8 cellular contexts compared by ENCODE assay signal in the genomic region with DNA sequence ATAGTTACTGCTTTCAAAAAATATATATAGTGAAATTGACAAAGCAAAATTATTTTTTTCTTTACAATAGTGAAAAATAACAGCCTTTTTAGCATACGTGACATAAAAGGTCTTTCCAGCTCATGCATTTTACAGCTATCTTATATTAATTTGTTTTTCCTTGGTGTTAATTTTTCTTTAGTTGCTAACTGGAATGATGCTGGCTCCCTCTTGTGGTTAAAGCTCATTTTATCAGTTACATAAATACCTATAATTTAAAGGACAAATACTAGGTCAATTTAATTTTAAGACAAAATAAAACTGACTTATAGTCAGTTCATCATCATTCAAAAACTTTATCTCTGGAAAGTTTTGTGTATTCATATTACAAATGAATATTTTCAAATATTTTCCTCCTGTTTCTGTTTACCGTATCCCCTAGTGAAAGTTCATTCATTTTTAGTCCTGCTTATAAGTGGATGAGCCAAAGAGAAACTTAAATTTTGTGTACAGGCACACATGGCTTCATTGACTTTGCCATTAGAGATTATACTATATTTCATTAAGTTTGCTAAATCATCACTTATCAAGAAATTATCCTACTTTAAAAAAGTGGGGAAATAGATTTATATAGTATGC. TPM values are rescaled to one million over a fixed set of nuclear protein-coding genes. Genes with fewer than 3 reads are reported as not detected.
DNase-seq lines count a peak whose midpoint lies in the region; ATAC-seq and TF ChIP-seq lines count a peak whose summit lies in the region.

No MANE protein-coding gene starts in this region.

- H3K4me2 ChIP-seq in DOHH2 (ENCODE audit: low read length), result no peak overlapping the region

- no peak overlapping the region for H3K4me3 ChIP-seq in DOHH2 (ENCODE audit: low read length)
- no peak overlapping the region for H3K4me3 ChIP-seq in adrenal gland
- H3K4me3 ChIP-seq in kidney epithelial cell (ENCODE audit: low read depth, low read length), result no peak overlapping the region

- H3K9me2 ChIP-seq in DOHH2 (replicated peaks; ENCODE audit: control insufficient read depth, low read length), result no peaks in the 10 kb centered on the region

- 61 to 67% (median 63%) methylated on average over 2 of the region's 2 CpGs for WGBS in adrenal gland, 4 donors

- DNase-seq in Kasumi-1 (lab: John Stamatoyannopoulos, UW) (peak; percentile 59 to 69), adrenal gland (no peak), kidney epithelial cell (ENCODE audit: low read depth) (no peak), HuH-7.5 (ENCODE audit: low spot score) (no peak), SHP77 treated with DMSO at 0.1 percent for 48 hours (lab: John Stamatoyannopoulos, UW) (no peak)

- TF ChIP-seq CTCF in DOHH2 (IDR thresholded peaks at IDR 0.05; ENCODE audit: low read depth, low read length, poor library complexity, severe bottlenecking), result peak; percentile 63
- TF ChIP-seq CTCF in adrenal gland (IDR thresholded peaks at IDR 0.05), result peak; percentile 42 to 77 (median 68)
- peak; percentile 47 for TF ChIP-seq CTCF in kidney epithelial cell (IDR thresholded peaks at IDR 0.05; ENCODE audit: insufficient read depth, low read length, poor library complexity, severe bottlenecking)

- H4K20me1 ChIP-seq in DOHH2 (ENCODE audit: control insufficient read depth, insufficient read depth, low read depth, low read length), result no peaks in the 10 kb centered on the region

- peaks cover 2% of the 10 kb centered on the region; the same call in 1 of the 2 replicates for H3F3A ChIP-seq in DOHH2 (ENCODE audit: control insufficient read depth, insufficient read depth)

- H3K27ac ChIP-seq in DOHH2 (ENCODE audit: low read depth, low read length), result no peak overlapping the region
- H3K27ac ChIP-seq in adrenal gland, result peak overlapping the region in 1 of 5 donors; percentile 82

- no peaks in the 10 kb centered on the region for H3K27me3 ChIP-seq in DOHH2 (ENCODE audit: control insufficient read depth, low read length)
- H3K27me3 ChIP-seq in adrenal gland, result no peaks in the 10 kb centered on the region
- H3K27me3 ChIP-seq in kidney epithelial cell (ENCODE audit: control insufficient read depth, insufficient read depth, low read length), result no peaks in the 10 kb centered on the region

- TF ChIP-seq POLR2A in adrenal gland (IDR thresholded peaks at IDR 0.05), result no peak

- H3K79me2 ChIP-seq in DOHH2 (ENCODE audit: control insufficient read depth, low read length), result no peaks in the 10 kb centered on the region

- H3K4me1 ChIP-seq in DOHH2 (ENCODE audit: control insufficient read depth, low read length), result no peaks in the 10 kb centered on the region
- peaks cover 19 to 25% of the 10 kb centered on the region in 2 donors for H3K4me1 ChIP-seq in adrenal gland (replicated peaks in 1 of 2)

- H3K9me3 ChIP-seq in DOHH2 (ENCODE audit: control insufficient read depth, insufficient read depth, low read length) (no peaks in the 10 kb centered on the region), adrenal gland (replicated peaks in 1 of 3) (no peaks in the 10 kb centered on the region)

- no peak for ATAC-seq in HG03159 (IDR thresholded peaks at IDR 0.05; ENCODE audit: unreplicated experiment)
- no peak for ATAC-seq in HG02852 (IDR thresholded peaks at IDR 0.05; ENCODE audit: unreplicated experiment)

- peaks cover 6% of the 10 kb centered on the region for H3K36me3 ChIP-seq in DOHH2 (ENCODE audit: control insufficient read depth, low read length)
- H3K36me3 ChIP-seq in adrenal gland (replicated peaks in 1 of 2), result no peaks in the 10 kb centered on the region
- H3K36me3 ChIP-seq in kidney epithelial cell (ENCODE audit: control insufficient read depth, insufficient read depth, low read length), result peaks cover 2% of the 10 kb centered on the region

- intact Hi-C loops in adrenal gland (cut with DNase I), result loop anchor here (5.0 to 10.0 kb wide), 2 partner anchors 60 to 192 kb away; no protein-coding TSS in a partner anchor

RNA-seq across cellular contexts. Expression of gene ANAPC4, which starts 9.9 kb away (rescaled TPM):
- total RNA-seq in adrenal gland (10 to 100 TPM; 14.0 to 83.0 (median 32.9) TPM), kidney epithelial cell (16.6 and 24.9 TPM in 2 replicates)
- 10 to 100 TPM; 19.7 to 95.4 (median 48.6) TPM for polyA plus RNA-seq in adrenal gland

RNA-seq across cellular contexts. Expression of gene ZCCHC4, which starts 54.5 kb away (rescaled TPM):
- 10 to 100 TPM in 4 of 8 donors, 1 to 10 TPM in 4; 4.8 to 14.5 (median 10.5) TPM for total RNA-seq in adrenal gland
- polyA plus RNA-seq in adrenal gland, result 10 to 100 TPM in 1 of 3 donors, 1 to 10 TPM in 2; 6.8 to 10.9 (median 8.4) TPM
- 7.0 and 9.7 TPM in 2 replicates for total RNA-seq in kidney epithelial cell

Comparison
In these comparisons a context has a peak if more than half of its experiments do, and no peak if none do; other contexts are left out.
1. DNase-seq: peak in Kasumi-1 (2 of 2); none in adrenal gland (0 of 7), kidney epithelial cell (single experiment), HuH-7.5 (single experiment) and SHP77 treated with DMSO at 0.1 percent for 48 hours (single experiment).
2. Peak in every context shown above with its lines, with median percentiles within 50 percentile points of each other: CTCF ChIP-seq.